Comparison of ENCODE assay signal across 8 cellular contexts in the genomic region with DNA sequence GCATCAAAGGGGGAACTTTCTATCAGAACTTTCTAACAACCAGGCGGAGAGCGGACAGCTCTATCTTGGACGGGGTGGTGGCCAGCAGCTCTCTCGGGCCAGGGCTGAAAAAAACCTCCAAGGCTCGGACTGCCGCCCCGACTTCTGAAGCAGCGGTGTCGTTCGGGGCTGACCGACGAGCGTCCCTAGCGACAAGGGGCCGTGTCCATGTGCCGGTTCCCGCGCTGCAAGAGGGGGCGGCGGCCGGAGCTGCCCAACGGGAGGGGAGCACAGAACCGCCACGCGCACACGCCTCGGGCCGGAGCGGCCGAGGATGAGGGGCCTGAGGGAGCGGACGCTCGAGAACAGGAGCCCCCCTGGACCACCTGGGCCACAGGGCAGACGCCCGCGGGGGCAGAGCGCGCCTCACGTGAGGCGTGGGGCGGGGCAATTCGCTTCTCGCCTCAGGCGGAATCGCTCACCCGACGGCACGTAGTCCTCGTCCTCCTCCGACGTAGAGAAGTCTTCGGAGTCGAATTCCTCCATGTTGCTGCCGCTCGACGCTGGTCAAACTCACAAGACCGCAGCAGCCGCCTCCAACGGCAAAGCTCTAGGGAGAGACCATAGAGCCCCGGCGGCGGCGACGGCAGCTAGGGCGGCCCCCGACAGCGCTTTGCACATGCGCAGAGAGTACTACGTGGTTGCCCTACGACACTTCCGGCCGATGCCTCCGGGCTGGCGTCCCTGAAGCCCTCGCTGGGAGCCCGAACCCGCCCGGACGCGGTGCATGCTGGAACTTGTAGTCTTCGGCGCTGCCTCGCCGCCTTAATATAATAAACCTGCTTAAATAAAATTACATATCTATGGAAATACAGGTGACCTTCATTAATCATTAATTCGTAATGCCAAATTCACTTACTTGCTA. TPM values are rescaled to one million over a fixed set of nuclear protein-coding genes. Genes with fewer than 3 reads are reported as not detected.
DNase-seq lines count a peak whose midpoint lies in the region; ATAC-seq, FAIRE-seq and TF ChIP-seq lines count a peak whose summit lies in the region.

A gene (minus strand): TSS at position 676 of the 904 bp plus-strand sequence. CDS start 151 bp downstream, at position 525.

- peaks cover 25% of the 10 kb centered on the region for H3K4me1 Mint-ChIP-seq in nephron progenitor cell
- peaks cover 56% of the 10 kb centered on the region for H3K4me1 Mint-ChIP-seq in stimulated activated naive CD8-positive, alpha-beta T cell treated with anti-CD3 and anti-CD28 coated beads, Interleukin-15, amount 100 ng/mL, for 72 hours

- FAIRE-seq in H54 (lab: Jason Lieb, UNC): no peak

- DNase-seq in ELF-1 (ENCODE audit: low read depth, low spot score) (peak; percentile 97), H54 (ENCODE audit: insufficient read length, low spot score) (peak; percentile 95), M059J (ENCODE audit: low read depth) (peak; percentile 93), SHP77 (lab: John Stamatoyannopoulos, UW) (peak; percentile 94 to 97), fibroblast of the aortic adventitia (ENCODE audit: low read depth) (peak; percentile 94), nephron progenitor cell (peak; percentile 96)
- peak; percentile 98 for DNase-seq in activated effector memory CD4-positive, alpha-beta T cell treated with anti-CD3 and anti-CD28 coated beads, Interleukin-2, amount 50 U/mL, for 16 hours
- peak; percentile 95 for DNase-seq in stimulated activated naive CD8-positive, alpha-beta T cell treated with anti-CD3 and anti-CD28 coated beads, Interleukin-15, amount 100 ng/mL, for 72 hours

- TF ChIP-seq CTCF in fibroblast of the aortic adventitia (IDR thresholded peaks at IDR 0.05; ENCODE audit: insufficient read depth, low read length) (no peak), nephron progenitor cell (IDR thresholded peaks at IDR 0.05) (no peak)

- H3K4me3 Mint-ChIP-seq in nephron progenitor cell: peak within 1 kb of the TSS; percentile 90
- H3K4me3 Mint-ChIP-seq in stimulated activated naive CD8-positive, alpha-beta T cell treated with anti-CD3 and anti-CD28 coated beads, Interleukin-15, amount 100 ng/mL, for 72 hours: peak within 1 kb of the TSS; percentile 82 to 96

- TF ChIP-seq POLR2A in H54 (IDR thresholded peaks at IDR 0.05; ENCODE audit: low read depth, low read length): peak; percentile 68

- peak; percentile 95 for ATAC-seq in stimulated activated naive CD8-positive, alpha-beta T cell treated with anti-CD3 and anti-CD28 coated beads, Interleukin-15, amount 100 ng/mL, for 72 hours

- H3K27me3 Mint-ChIP-seq in nephron progenitor cell (ENCODE audit: low read depth, poor library complexity): peaks cover 14% of the 10 kb centered on the region
- H3K27me3 Mint-ChIP-seq in stimulated activated naive CD8-positive, alpha-beta T cell treated with anti-CD3 and anti-CD28 coated beads, Interleukin-15, amount 100 ng/mL, for 72 hours: no peaks in the 10 kb centered on the region

- H3K36me3 Mint-ChIP-seq in nephron progenitor cell (ENCODE audit: low read depth): peaks cover 52% of the 10 kb centered on the region

- peaks cover 49% of the 10 kb centered on the region for H3K9me3 Mint-ChIP-seq in nephron progenitor cell
- H3K9me3 Mint-ChIP-seq in stimulated activated naive CD8-positive, alpha-beta T cell treated with anti-CD3 and anti-CD28 coated beads, Interleukin-15, amount 100 ng/mL, for 72 hours: peaks cover 0 to 7% of the 10 kb centered on the region in 2 donors

- peak within 1 kb of the TSS; percentile 95 for H3K4me3 ChIP-seq in fibroblast of the aortic adventitia (ENCODE audit: low read depth, low read length)

- H3K27ac Mint-ChIP-seq in nephron progenitor cell: peak within 1 kb of the TSS; percentile 98
- H3K27ac Mint-ChIP-seq in stimulated activated naive CD8-positive, alpha-beta T cell treated with anti-CD3 and anti-CD28 coated beads, Interleukin-15, amount 100 ng/mL, for 72 hours: peak within 1 kb of the TSS; percentile 98

RNA-seq across cellular contexts. Expression of the gene that starts here (rescaled TPM):
- 91.3 and 111 TPM in 2 replicates for total RNA-seq in M059J (2014; rRNA removed; shearing (Covaris generic))
- 47.0 and 108 TPM in 2 replicates for total RNA-seq in fibroblast of the aortic adventitia (ENCODE audit: low replicate concordance)

Comparison
In these comparisons a context has a peak if more than half of its experiments do, and no peak if none do; other contexts are left out.
1. Peak in every context shown above with its lines: DNase-seq, ATAC-seq and H3K4me3 ChIP-seq.